ENCODE assay signal across 1 cellular context in the genomic region with DNA sequence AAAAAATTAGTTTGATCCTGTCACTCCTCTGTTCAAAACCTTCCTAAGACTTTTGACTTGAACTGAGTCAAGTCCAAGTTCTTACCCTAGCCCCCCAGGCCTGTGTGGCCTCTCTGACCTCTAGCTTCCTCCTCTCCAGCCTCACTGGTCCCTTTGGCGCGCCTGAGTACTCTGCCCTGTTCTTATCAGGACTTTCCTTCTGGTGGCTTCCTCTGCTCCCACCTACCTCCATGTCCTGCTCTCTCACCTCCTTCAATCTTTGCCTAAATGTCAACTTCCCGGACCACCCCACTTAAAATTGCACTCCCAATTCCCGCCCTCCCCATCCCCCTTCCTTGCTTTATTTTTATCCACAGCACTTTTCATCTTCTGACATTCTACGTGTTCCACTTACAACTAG.
TF ChIP-seq lines count a peak whose summit lies in the region.

No MANE protein-coding gene starts in this region.

TF ChIP-seq in K562, 482 proteins besides CTCF, POLR2A, EP300 and RAD21 (continued from another document and continues in another):
- TF ChIP-seq MITF (IDR thresholded peaks at IDR 0.05) (no peak), FOSL1 (tag; conservative IDR thresholded peaks at IDR 0.05) (no peak), RNF2 (IDR thresholded peaks at IDR 0.05) (peak; percentile 54; the same call in 1 of the 2 replicates), ZNF217 (CRISPR knock-in tag; IDR thresholded peaks at IDR 0.05) (no peak), ZNF41 (CRISPR knock-in tag; conservative IDR thresholded peaks at IDR 0.05) (0 out of 2 replicates have a peak, but pooled peaks have one; percentile 37), HDGF (IDR thresholded peaks at IDR 0.05) (no peak), RBM15 (IDR thresholded peaks at IDR 0.05; ENCODE audit: insufficient read depth, low read length) (no peak), ZNF324 (CRISPR knock-in tag; IDR thresholded peaks at IDR 0.05) (no peak), TFAM (CRISPR knock-in tag; conservative IDR thresholded peaks at IDR 0.05) (no peak), FOXK1 (CRISPR knock-in tag; IDR thresholded peaks at IDR 0.05; ENCODE audit: borderline replicate concordance) (no peak), TAF9B (IDR thresholded peaks at IDR 0.05; ENCODE audit: partially characterized antibody) (no peak), CBFB (CRISPR knock-in tag; IDR thresholded peaks at IDR 0.05) (no peak), RBM25 (IDR thresholded peaks at IDR 0.05; ENCODE audit: low read depth, low read length, severe bottlenecking) (no peak), SMARCA4 (IDR thresholded peaks at IDR 0.05) (peak; percentile 95), LCOR (CRISPR knock-in tag; IDR thresholded peaks at IDR 0.05) (no peak), KLF10 (CRISPR knock-in tag; IDR thresholded peaks at IDR 0.05) (no peak), ATF2 (CRISPR knock-in tag; IDR thresholded peaks at IDR 0.05) (no peak), ZNF263 (CRISPR knock-in tag; IDR thresholded peaks at IDR 0.05; ENCODE audit: borderline replicate concordance) (no peak), HDAC6 (IDR thresholded peaks at IDR 0.05; ENCODE audit: low read depth, low read length) (no peak), LARP7 (IDR thresholded peaks at IDR 0.05) (no peak), ZBTB34 (CRISPR knock-in tag; IDR thresholded peaks at IDR 0.05) (no peak), ELK1 (CRISPR knock-in tag; IDR thresholded peaks at IDR 0.05) (no peak), NR3C1 (CRISPR knock-in tag; IDR thresholded peaks at IDR 0.05) (no peak), ZNF165 (CRISPR knock-in tag; IDR thresholded peaks at IDR 0.05; ENCODE audit: borderline replicate concordance) (no peak), PURB (CRISPR knock-in tag; IDR thresholded peaks at IDR 0.05; ENCODE audit: low read depth) (no peak), ZNF695 (CRISPR knock-in tag; IDR thresholded peaks at IDR 0.05) (no peak), CREB1 (IDR thresholded peaks at IDR 0.05) (0 out of 2 replicates have a peak, but pooled peaks have one; percentile 18), CREB1 (CRISPR knock-in tag; IDR thresholded peaks at IDR 0.05) (no peak), PHB2 (IDR thresholded peaks at IDR 0.05; ENCODE audit: low read depth) (peak; percentile 67; the same call in 1 of the 2 replicates), NFE2 (IDR thresholded peaks at IDR 0.05; ENCODE audit: low read depth) (0 out of 2 replicates have a peak, but pooled peaks have one; percentile 11), HMG20A (CRISPR knock-in tag; conservative IDR thresholded peaks at IDR 0.05) (no peak), FOXJ3 (CRISPR knock-in tag; IDR thresholded peaks at IDR 0.05) (no peak), CBX8 (IDR thresholded peaks at IDR 0.05; ENCODE audit: borderline replicate concordance, extremely low read depth, low read depth, low read length, poor library complexity, severe bottlenecking) (no peak), ZNF436 (CRISPR knock-in tag; IDR thresholded peaks at IDR 0.05) (no peak), PRPF4 (IDR thresholded peaks at IDR 0.05; ENCODE audit: insufficient read depth, low read depth, low read length, poor library complexity, severe bottlenecking) (no peak), FOXJ2 (tag; IDR thresholded peaks at IDR 0.05) (no peak), SMAD2 (IDR thresholded peaks at IDR 0.05; ENCODE audit: low read depth, low read length) (no peak), CBX3 (IDR thresholded peaks at IDR 0.05; ENCODE audit: borderline replicate concordance in 1 of 2, low read length in 2 of 2) (no peak), ZNF253 (CRISPR knock-in tag; conservative IDR thresholded peaks at IDR 0.05) (no peak), ZNF121 (CRISPR knock-in tag; conservative IDR thresholded peaks at IDR 0.05) (no peak), RBM17 (IDR thresholded peaks at IDR 0.05; ENCODE audit: borderline replicate concordance, low read depth, low read length) (no peak)
- TF ChIP-seq, protein P1, sequence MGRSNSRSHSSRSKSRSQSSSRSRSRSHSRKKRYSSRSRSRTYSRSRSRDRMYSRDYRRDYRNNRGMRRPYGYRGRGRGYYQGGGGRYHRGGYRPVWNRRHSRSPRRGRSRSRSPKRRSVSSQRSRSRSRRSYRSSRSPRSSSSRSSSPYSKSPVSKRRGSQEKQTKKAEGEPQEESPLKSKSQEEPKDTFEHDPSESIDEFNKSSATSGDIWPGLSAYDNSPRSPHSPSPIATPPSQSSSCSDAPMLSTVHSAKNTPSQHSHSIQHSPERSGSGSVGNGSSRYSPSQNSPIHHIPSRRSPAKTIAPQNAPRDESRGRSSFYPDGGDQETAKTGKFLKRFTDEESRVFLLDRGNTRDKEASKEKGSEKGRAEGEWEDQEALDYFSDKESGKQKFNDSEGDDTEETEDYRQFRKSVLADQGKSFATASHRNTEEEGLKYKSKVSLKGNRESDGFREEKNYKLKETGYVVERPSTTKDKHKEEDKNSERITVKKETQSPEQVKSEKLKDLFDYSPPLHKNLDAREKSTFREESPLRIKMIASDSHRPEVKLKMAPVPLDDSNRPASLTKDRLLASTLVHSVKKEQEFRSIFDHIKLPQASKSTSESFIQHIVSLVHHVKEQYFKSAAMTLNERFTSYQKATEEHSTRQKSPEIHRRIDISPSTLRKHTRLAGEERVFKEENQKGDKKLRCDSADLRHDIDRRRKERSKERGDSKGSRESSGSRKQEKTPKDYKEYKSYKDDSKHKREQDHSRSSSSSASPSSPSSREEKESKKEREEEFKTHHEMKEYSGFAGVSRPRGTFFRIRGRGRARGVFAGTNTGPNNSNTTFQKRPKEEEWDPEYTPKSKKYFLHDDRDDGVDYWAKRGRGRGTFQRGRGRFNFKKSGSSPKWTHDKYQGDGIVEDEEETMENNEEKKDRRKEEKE (IDR thresholded peaks at IDR 0.05; ENCODE audit: borderline replicate concordance in 1 of 2, control insufficient read depth in 1 of 2, low read depth in 2 of 2, low read length in 1 of 2) = no peak
- TF ChIP-seq, protein P2, sequence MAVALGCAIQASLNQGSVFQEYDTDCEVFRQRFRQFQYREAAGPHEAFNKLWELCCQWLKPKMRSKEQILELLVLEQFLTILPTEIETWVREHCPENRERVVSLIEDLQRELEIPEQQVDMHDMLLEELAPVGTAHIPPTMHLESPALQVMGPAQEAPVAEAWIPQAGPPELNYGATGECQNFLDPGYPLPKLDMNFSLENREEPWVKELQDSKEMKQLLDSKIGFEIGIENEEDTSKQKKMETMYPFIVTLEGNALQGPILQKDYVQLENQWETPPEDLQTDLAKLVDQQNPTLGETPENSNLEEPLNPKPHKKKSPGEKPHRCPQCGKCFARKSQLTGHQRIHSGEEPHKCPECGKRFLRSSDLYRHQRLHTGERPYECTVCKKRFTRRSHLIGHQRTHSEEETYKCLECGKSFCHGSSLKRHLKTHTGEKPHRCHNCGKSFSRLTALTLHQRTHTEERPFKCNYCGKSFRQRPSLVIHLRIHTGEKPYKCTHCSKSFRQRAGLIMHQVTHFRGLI (CRISPR knock-in tag; IDR thresholded peaks at IDR 0.05) = no peak
- TF ChIP-seq, protein P3, sequence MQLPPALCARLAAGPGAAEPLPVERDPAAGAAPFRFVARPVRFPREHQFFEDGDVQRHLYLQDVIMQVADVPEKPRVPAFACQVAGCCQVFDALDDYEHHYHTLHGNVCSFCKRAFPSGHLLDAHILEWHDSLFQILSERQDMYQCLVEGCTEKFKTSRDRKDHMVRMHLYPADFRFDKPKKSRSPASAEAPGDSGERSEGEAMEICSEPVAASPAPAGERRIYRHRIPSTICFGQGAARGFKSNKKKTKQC (CRISPR knock-in tag; IDR thresholded peaks at IDR 0.05) = no peak
- TF ChIP-seq, protein P4, sequence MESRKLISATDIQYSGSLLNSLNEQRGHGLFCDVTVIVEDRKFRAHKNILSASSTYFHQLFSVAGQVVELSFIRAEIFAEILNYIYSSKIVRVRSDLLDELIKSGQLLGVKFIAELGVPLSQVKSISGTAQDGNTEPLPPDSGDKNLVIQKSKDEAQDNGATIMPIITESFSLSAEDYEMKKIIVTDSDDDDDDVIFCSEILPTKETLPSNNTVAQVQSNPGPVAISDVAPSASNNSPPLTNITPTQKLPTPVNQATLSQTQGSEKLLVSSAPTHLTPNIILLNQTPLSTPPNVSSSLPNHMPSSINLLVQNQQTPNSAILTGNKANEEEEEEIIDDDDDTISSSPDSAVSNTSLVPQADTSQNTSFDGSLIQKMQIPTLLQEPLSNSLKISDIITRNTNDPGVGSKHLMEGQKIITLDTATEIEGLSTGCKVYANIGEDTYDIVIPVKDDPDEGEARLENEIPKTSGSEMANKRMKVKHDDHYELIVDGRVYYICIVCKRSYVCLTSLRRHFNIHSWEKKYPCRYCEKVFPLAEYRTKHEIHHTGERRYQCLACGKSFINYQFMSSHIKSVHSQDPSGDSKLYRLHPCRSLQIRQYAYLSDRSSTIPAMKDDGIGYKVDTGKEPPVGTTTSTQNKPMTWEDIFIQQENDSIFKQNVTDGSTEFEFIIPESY (CRISPR knock-in tag; IDR thresholded peaks at IDR 0.05) = no peak
- TF ChIP-seq, protein P5, sequence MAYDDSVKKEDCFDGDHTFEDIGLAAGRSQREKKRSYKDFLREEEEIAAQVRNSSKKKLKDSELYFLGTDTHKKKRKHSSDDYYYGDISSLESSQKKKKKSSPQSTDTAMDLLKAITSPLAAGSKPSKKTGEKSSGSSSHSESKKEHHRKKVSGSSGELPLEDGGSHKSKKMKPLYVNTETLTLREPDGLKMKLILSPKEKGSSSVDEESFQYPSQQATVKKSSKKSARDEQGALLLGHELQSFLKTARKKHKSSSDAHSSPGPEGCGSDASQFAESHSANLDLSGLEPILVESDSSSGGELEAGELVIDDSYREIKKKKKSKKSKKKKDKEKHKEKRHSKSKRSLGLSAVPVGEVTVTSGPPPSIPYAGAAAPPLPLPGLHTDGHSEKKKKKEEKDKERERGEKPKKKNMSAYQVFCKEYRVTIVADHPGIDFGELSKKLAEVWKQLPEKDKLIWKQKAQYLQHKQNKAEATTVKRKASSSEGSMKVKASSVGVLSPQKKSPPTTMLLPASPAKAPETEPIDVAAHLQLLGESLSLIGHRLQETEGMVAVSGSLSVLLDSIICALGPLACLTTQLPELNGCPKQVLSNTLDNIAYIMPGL (CRISPR knock-in tag; IDR thresholded peaks at IDR 0.05) = no peak
